Comparison of ENCODE assay signal across 32 cellular contexts in the genomic region with DNA sequence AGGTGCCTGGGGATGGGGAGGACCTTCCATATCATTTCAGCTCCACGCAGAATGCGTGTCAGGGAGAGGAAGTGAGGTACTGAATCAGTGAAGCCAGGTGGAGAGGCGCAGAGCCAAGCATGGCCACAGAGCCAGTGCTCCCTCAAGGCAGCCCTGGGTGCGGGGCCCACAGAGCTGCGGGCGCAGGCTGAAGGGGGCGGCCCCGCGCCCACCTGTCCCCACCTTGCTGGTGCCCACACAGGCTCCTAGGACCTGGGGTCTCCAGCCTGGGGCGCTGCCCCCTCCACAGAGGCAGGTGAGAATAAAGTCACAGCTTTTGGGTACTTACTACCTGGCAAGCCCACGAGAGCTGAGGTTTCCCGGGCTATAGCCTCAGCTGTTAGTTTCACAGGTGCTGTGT. TPM values are rescaled to one million over a fixed set of nuclear protein-coding genes. Genes with fewer than 3 reads are reported as not detected.
"Had no signal": no experiment of that assay in that cellular context is flagged by ENCODE, and none has a peak within 500 bp of the region (broad histone marks: within the 10 kb centered on the region; RNA-seq: fewer than 3 reads in every experiment).

No MANE protein-coding gene starts in this region.

- H3K27ac ChIP-seq: epithelial cell of prostate, esophagus squamous epithelium, gastrocnemius medialis, heart right ventricle, left lung, lower lobe of right lung had no signal

- H3K4me3 Mint-ChIP-seq: dendritic cell treated with granulocyte-macrophage colony-stimulating factor and Interleukin-4, amounts not matched to agents 40 ng/mL and 50 ng/mL, for 4 days; effector memory CD8-positive, alpha-beta T cell; endodermal cell; mesothelial cell of epicardium; naive B cell; naive thymus-derived CD8-positive, alpha-beta T cell had no signal

- H3K4me1 ChIP-seq: esophagus squamous epithelium, left lung, lower lobe of right lung had no signal

- ATAC-seq: effector memory CD8-positive, alpha-beta T cell; gastrocnemius medialis; lower lobe of right lung; naive thymus-derived CD8-positive, alpha-beta T cell had no signal

- DNase-seq: cortex of kidney; effector CD8-positive, alpha-beta T cell; effector memory CD8-positive, alpha-beta T cell; erythroblast; esophagus squamous epithelium; foreskin fibroblast; foreskin melanocyte; gastrocnemius medialis; glutamatergic neuron; head of caudate nucleus; heart right ventricle; hippocampal formation; left cardiac atrium; left lung; lower lobe of right lung; mesenchymal stem cell; naive B cell; naive thymus-derived CD8-positive, alpha-beta T cell had no signal

- H3K4me1 Mint-ChIP-seq: endodermal cell, naive B cell had no signal

- FAIRE-seq: endometrium, islet of Langerhans, keratinocyte had no signal

- H3K4me3 ChIP-seq: esophagus squamous epithelium, gastrocnemius medialis, heart right ventricle, left lung, lower lobe of right lung, mucosa of descending colon had no signal

- H3K27ac Mint-ChIP-seq: dendritic cell treated with granulocyte-macrophage colony-stimulating factor and Interleukin-4, amounts not matched to agents 40 ng/mL and 50 ng/mL, for 4 days; effector memory CD8-positive, alpha-beta T cell; endodermal cell; mesothelial cell of epicardium; naive B cell; naive thymus-derived CD8-positive, alpha-beta T cell had no signal

- H3K9me3 Mint-ChIP-seq: dendritic cell treated with granulocyte-macrophage colony-stimulating factor and Interleukin-4, amounts not matched to agents 40 ng/mL and 50 ng/mL, for 4 days; effector memory CD8-positive, alpha-beta T cell; endodermal cell; mesothelial cell of epicardium; naive B cell; naive thymus-derived CD8-positive, alpha-beta T cell had no signal

- H3K27me3 ChIP-seq: gastrocnemius medialis had no signal

- H3K9me3 ChIP-seq: esophagus squamous epithelium, gastrocnemius medialis, heart right ventricle, left lung, lower lobe of right lung, mucosa of descending colon had no signal

- H3K36me3 ChIP-seq: esophagus squamous epithelium, gastrocnemius medialis, heart right ventricle, left lung, lower lobe of right lung had no signal

- H3K36me3 Mint-ChIP-seq: mesothelial cell of epicardium; naive B cell; naive thymus-derived CD8-positive, alpha-beta T cell had no signal

RNA-seq across cellular contexts. Expression of a gene that starts 40.0 kb away (rescaled TPM):
- total RNA-seq: dermis microvascular lymphatic vessel endothelial cell; esophagus mucosa; gastrocnemius medialis; glomerular endothelial cell; kidney epithelial cell; lung microvascular endothelial cell; myocyte; naive thymus-derived CD8-positive, alpha-beta T cell had no signal
